In genomic region chr5:79962580-79963222, GRCh38 we compare ENCODE assay signal across 12 cellular contexts. TPM values are rescaled to one million over a fixed set of nuclear protein-coding genes. Genes with fewer than 3 reads are reported as not detected.
DNase-seq lines count a peak whose midpoint lies in the region; ATAC-seq and TF ChIP-seq lines count a peak whose summit lies in the region.
"Had no signal": no experiment of that assay in that cellular context is flagged by ENCODE, and none has a peak within 500 bp of the region (broad histone marks: within the 10 kb centered on the region; RNA-seq: fewer than 3 reads in every experiment).

No MANE protein-coding gene starts in this region.

- no peak overlapping the region for H3K4ac ChIP-seq in trophoblast cell (ENCODE audit: low read depth, low read length)

- peak; percentile 86 for ATAC-seq in PC-3
- ATAC-seq: Panc1 had no signal

- H3K27ac Mint-ChIP-seq in activated CD4-positive, alpha-beta T cell treated with anti-CD3 and anti-CD28 coated beads, Interleukin-2, amount 10 ng/mL, durations not matched to agents 24 days and 14 days: peak overlapping the region; percentile 90
- H3K27ac Mint-ChIP-seq in Calu3 (ENCODE audit: unreplicated experiment): no peak overlapping the region
- H3K27ac Mint-ChIP-seq: memory B cell had no signal

- no peak overlapping the region for H3K23ac ChIP-seq in trophoblast cell (ENCODE audit: low read length)

- BruUV-seq in PC-3 (replicated peaks; lab: Mats Ljungman, UMichigan) (no TSS peak), Calu3 (replicated peaks; lab: Mats Ljungman, UMichigan) (no TSS peak)

- H3K27me3 ChIP-seq in PC-3 (ENCODE audit: low read length) (no peaks in the 10 kb centered on the region), ectodermal cell (ENCODE audit: control insufficient read depth, insufficient read depth, low read length, poor library complexity, severe bottlenecking) (no peaks in the 10 kb centered on the region), trophoblast cell (ENCODE audit: insufficient read depth, low read length) (no peaks in the 10 kb centered on the region)

- no peaks in the 10 kb centered on the region for H3F3A ChIP-seq in PC-3 (ENCODE audit: low read length, unreplicated experiment)

- H3K9me3 Mint-ChIP-seq in activated CD4-positive, alpha-beta T cell treated with anti-CD3 and anti-CD28 coated beads, Interleukin-2, amount 10 ng/mL, durations not matched to agents 24 days and 14 days: peaks cover 15% of the 10 kb centered on the region
- H3K9me3 Mint-ChIP-seq in Calu3 (ENCODE audit: low read depth, unreplicated experiment): no peaks in the 10 kb centered on the region

- H3K14ac ChIP-seq in trophoblast cell (ENCODE audit: low read length): no peak overlapping the region

- no peaks in the 10 kb centered on the region for H3K9me2 ChIP-seq in PC-3 (replicated peaks; ENCODE audit: low read length)

- H3K4me1 Mint-ChIP-seq in activated CD4-positive, alpha-beta T cell treated with anti-CD3 and anti-CD28 coated beads, Interleukin-2, amount 10 ng/mL, durations not matched to agents 24 days and 14 days: peaks cover 25% of the 10 kb centered on the region
- no peaks in the 10 kb centered on the region for H3K4me1 Mint-ChIP-seq in Calu3 (ENCODE audit: low read depth, unreplicated experiment)
- H3K4me1 Mint-ChIP-seq: memory B cell had no signal

- H3K9ac ChIP-seq in PC-3 (ENCODE audit: low read length) (no peak overlapping the region), trophoblast cell (ENCODE audit: low read length) (no peak overlapping the region)

- no peak for TF ChIP-seq CTCF in PC-3 (conservative IDR thresholded peaks at IDR 0.05; ENCODE audit: low read depth, low read length)
- TF ChIP-seq CTCF in Calu3 (IDR thresholded peaks at IDR 0.05; ENCODE audit: unreplicated experiment): no peak

- peak overlapping the region; percentile 54 for H3K4me3 Mint-ChIP-seq in activated CD4-positive, alpha-beta T cell treated with anti-CD3 and anti-CD28 coated beads, Interleukin-2, amount 10 ng/mL, durations not matched to agents 24 days and 14 days
- H3K4me3 Mint-ChIP-seq in Calu3 (ENCODE audit: low read depth, unreplicated experiment): no peak overlapping the region
- H3K4me3 Mint-ChIP-seq: memory B cell had no signal

- H2AFZ ChIP-seq in PC-3 (ENCODE audit: low read length) (no peak overlapping the region), trophoblast cell (ENCODE audit: insufficient read depth, low read length, poor library complexity) (no peak overlapping the region)

- H3K4me3 ChIP-seq in PC-3 (ENCODE audit: low read length) (no peak overlapping the region), ectodermal cell (ENCODE audit: insufficient read depth, low read depth, low read length) (no peak overlapping the region), trophoblast cell (ENCODE audit: low read depth, low read length) (no peak overlapping the region)

- CTCF ChIA-PET in PC-3 (lab: Charles Lee) (no interaction called here), Calu3 (lab: Charles Lee) (no interaction called here)

- POLR2A ChIA-PET in PC-3 (lab: Charles Lee; ENCODE audit: unreplicated experiment): no interaction called here

- intact Hi-C loops in activated CD4-positive, alpha-beta T cell treated with anti-CD3 and anti-CD28 coated beads, Interleukin-2, amount 10 ng/mL, durations not matched to agents 24 days and 14 days (cut with micrococcal nuclease): loop anchor here (1.0 to 10.0 kb wide), 5 partner anchors 28 to 728 kb away; partner anchors contain the start of genes HOMER1 and JMY
- intact Hi-C loops in PC-3 (cut with micrococcal nuclease) (no loop called here), Calu3 (cut with micrococcal nuclease; ENCODE audit: unreplicated experiment) (no loop called here)

- no peak overlapping the region for H3K27ac ChIP-seq in PC-3 (ENCODE audit: low read length)
- peak overlapping the region; percentile 85 for H3K27ac ChIP-seq in ectodermal cell (ENCODE audit: insufficient read depth, low read depth, low read length, poor library complexity, severe bottlenecking)
- H3K27ac ChIP-seq in trophoblast cell (ENCODE audit: low read depth, low read length): no peak overlapping the region

- H2BK12ac ChIP-seq in trophoblast cell (ENCODE audit: low read length): no peak overlapping the region

- WGBS in ectodermal cell, 2 experiments: 49 to 52% methylated on average over 11 of the region's 11 CpGs
- WGBS in trophoblast cell (ENCODE audit: extremely low coverage, insufficient coverage, insufficient read length): no CpG with 5 or more reads among the region's 11 CpGs

- no peaks in the 10 kb centered on the region for H3K79me1 ChIP-seq in trophoblast cell (ENCODE audit: low read length)

- H4K12ac ChIP-seq in trophoblast cell (ENCODE audit: low read depth, low read length): no peak overlapping the region

- H3K4me2 ChIP-seq in PC-3 (ENCODE audit: low read length) (no peak overlapping the region), trophoblast cell (ENCODE audit: low read length) (no peak overlapping the region)

- no peak overlapping the region for H2BK120ac ChIP-seq in trophoblast cell (ENCODE audit: insufficient read depth, low read length, poor library complexity)

- no peak overlapping the region for H4K91ac ChIP-seq in trophoblast cell (ENCODE audit: low read depth, low read length)

- 0 out of 2 replicates have a peak, but pooled peaks cover 6% of the 10 kb centered on the region for H3K4me1 ChIP-seq in PC-3 (ENCODE audit: insufficient read depth, low read length)
- peaks cover 27% of the 10 kb centered on the region for H3K4me1 ChIP-seq in ectodermal cell (ENCODE audit: control insufficient read depth, insufficient read depth, low read length)
- H3K4me1 ChIP-seq in trophoblast cell (ENCODE audit: control insufficient read depth in 1 of 2, insufficient read depth in 2 of 2, low read length in 2 of 2): peaks cover 0 to 3% of the 10 kb centered on the region in 2 experiments

- H4K20me1 ChIP-seq in PC-3 (ENCODE audit: low read length): no peaks in the 10 kb centered on the region

- H4K8ac ChIP-seq in trophoblast cell (ENCODE audit: low read depth, low read length): no peak overlapping the region

- H3K18ac ChIP-seq in trophoblast cell (ENCODE audit: low read length): no peak overlapping the region

- H3K79me2 ChIP-seq in PC-3 (ENCODE audit: low read length): no peaks in the 10 kb centered on the region
- no peaks in the 10 kb centered on the region for H3K79me2 ChIP-seq in trophoblast cell (ENCODE audit: control insufficient read depth, insufficient read depth, low read length, poor library complexity)

- H3K36me3 Mint-ChIP-seq in activated CD4-positive, alpha-beta T cell treated with anti-CD3 and anti-CD28 coated beads, Interleukin-2, amount 10 ng/mL, durations not matched to agents 24 days and 14 days (ENCODE audit: low read depth): no peaks in the 10 kb centered on the region
- H3K36me3 Mint-ChIP-seq in Calu3 (ENCODE audit: insufficient read depth, unreplicated experiment): no peaks in the 10 kb centered on the region
- H3K36me3 Mint-ChIP-seq: memory B cell had no signal

- H3K36me3 ChIP-seq in PC-3 (ENCODE audit: low read depth, low read length) (no peaks in the 10 kb centered on the region), ectodermal cell (ENCODE audit: control insufficient read depth, insufficient read depth, low read length) (no peaks in the 10 kb centered on the region), trophoblast cell (ENCODE audit: control insufficient read depth in 1 of 2, insufficient read depth in 2 of 2, low read length in 2 of 2) (no peaks in the 10 kb centered on the region)

- H2BK5ac ChIP-seq in trophoblast cell (ENCODE audit: low read depth, low read length, poor library complexity): no peak overlapping the region

- H3K9me3 ChIP-seq in PC-3 (ENCODE audit: low read length) (no peaks in the 10 kb centered on the region), ectodermal cell (ENCODE audit: control insufficient read depth, low read length) (no peaks in the 10 kb centered on the region), trophoblast cell (ENCODE audit: insufficient read depth, low read depth, low read length) (no peaks in the 10 kb centered on the region)

- DNase-seq in activated CD4-positive, alpha-beta T cell treated with anti-CD3 and anti-CD28 coated beads, Interleukin-2, amount 10 ng/mL, durations not matched to agents 24 days and 14 days: peak; percentile 67
- no peak for DNase-seq in activated CD4-positive, alpha-beta T cell treated with anti-CD3 and anti-CD28 coated beads for 4 hours
- peak; percentile 53 for DNase-seq in PC-3
- DNase-seq in stimulated activated CD4-positive, alpha-beta T cell treated with anti-CD3 and anti-CD28 coated beads, Interleukin-4, amount 100 ng/mL, for 48 hours (ENCODE audit: low read depth in 2 of 2): peak; percentile 28 to 57
- no peak for DNase-seq in SIG-M5 (lab: John Stamatoyannopoulos, UW)
- DNase-seq in trophoblast cell: no peak
- DNase-seq in Calu3: no peak
- DNase-seq: activated gamma-delta T cell, erythroblast had no signal

- no peak overlapping the region for H2AK5ac ChIP-seq in trophoblast cell (ENCODE audit: low read length)

- peaks cover 3% of the 10 kb centered on the region for H3K27me3 Mint-ChIP-seq in activated CD4-positive, alpha-beta T cell treated with anti-CD3 and anti-CD28 coated beads, Interleukin-2, amount 10 ng/mL, durations not matched to agents 24 days and 14 days
- H3K27me3 Mint-ChIP-seq in Calu3 (ENCODE audit: unreplicated experiment): peaks cover 3% of the 10 kb centered on the region

RNA-seq across cellular contexts. Expression of gene MTX3, which starts 28.4 kb away (rescaled TPM):
- total RNA-seq in activated CD4-positive, alpha-beta T cell treated with anti-CD3 and anti-CD28 coated beads, Interleukin-2, amount 10 ng/mL, durations not matched to agents 24 days and 14 days: 26.8 and 27.8 TPM in 2 replicates
- total RNA-seq in PC-3 (2014; rRNA removed): 7.0 and 7.1 TPM in 2 replicates
- 33.2 TPM for polyA plus RNA-seq in ectodermal cell (2013, experiment 1 of 4)
- 30.7 TPM for polyA plus RNA-seq in ectodermal cell (2013, experiment 2 of 4)
- polyA plus RNA-seq in ectodermal cell (2013, experiment 3 of 4): 18.5 TPM
- 22.0 TPM for polyA plus RNA-seq in ectodermal cell (2013, experiment 4 of 4)
- polyA plus RNA-seq in trophoblast cell (2013): 5.7 and 5.9 TPM in 2 replicates
- total RNA-seq in Calu3 (2022): 17.5 and 22.7 TPM in 2 replicates

Comparison
In these comparisons a context has a peak if more than half of its experiments do, and no peak if none do; other contexts are left out.
1. DNase-seq: peak in activated CD4-positive, alpha-beta T cell treated with anti-CD3 and anti-CD28 coated beads, Interleukin-2, amount 10 ng/mL, durations not matched to agents 24 days and 14 days (single experiment), PC-3 (single experiment) and stimulated activated CD4-positive, alpha-beta T cell treated with anti-CD3 and anti-CD28 coated beads, Interleukin-4, amount 100 ng/mL, for 48 hours (2 of 2); none in activated CD4-positive, alpha-beta T cell treated with anti-CD3 and anti-CD28 coated beads for 4 hours (0 of 2), SIG-M5 (single experiment), trophoblast cell (0 of 2) and Calu3 (single experiment).